In the genomic region with DNA sequence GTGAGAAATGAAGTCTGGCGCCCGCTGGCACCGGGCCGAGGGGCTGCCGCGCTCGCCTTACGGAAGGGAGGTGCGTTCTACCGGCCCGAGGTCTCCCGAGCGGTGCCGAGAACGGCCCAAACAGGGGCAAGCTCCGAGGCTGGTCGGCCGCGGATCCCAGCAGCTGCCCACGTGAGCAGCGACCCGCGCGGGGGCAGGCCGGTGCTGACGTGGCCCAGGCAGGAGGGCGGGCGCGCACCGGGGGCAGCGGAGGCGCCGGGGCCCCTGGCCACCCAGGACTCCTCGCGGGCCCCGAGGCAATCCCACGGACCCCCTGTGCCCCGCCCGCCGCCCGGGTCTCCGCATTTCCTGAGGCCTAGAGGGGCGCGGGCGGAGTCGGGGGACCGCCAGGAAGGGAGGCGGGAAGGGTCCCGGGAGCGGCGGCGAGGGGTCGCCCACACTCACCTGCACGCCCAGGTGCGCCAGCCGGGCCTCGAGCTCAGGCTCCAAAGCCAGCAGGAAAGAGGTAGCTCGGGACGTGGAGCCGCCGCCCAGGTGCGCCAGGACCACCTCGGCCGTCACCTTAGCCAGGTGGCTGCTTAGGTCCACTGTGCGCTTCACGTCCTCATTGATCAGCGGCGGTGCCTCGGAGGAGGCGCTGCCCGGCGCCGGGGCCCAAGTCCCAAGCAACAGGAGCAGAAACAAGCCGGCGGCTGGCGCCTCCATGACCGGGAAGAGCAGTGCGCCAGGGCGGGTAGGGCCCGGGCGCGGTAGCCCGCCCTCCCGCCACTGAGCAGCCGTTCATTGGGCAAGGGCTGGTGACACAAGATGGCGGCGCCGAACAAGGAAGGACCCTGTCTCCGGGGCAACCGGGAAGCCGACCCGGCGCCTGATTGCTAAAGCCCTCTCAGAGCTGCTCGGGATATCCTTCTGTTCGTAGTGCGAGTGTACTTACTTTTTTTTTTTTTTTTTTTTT, we compare ENCODE assay signal across 1 cellular context.
TF ChIP-seq lines count a peak whose summit lies in the region.

A gene (minus strand): TSS at position 723 of the 955 bp plus-strand sequence. CDS start 18 bp downstream, at position 705.

TF ChIP-seq in HepG2, 621 proteins besides CTCF, POLR2A, EP300 and RAD21 (continued from another document and continues in another):
- TF ChIP-seq, protein P1, sequence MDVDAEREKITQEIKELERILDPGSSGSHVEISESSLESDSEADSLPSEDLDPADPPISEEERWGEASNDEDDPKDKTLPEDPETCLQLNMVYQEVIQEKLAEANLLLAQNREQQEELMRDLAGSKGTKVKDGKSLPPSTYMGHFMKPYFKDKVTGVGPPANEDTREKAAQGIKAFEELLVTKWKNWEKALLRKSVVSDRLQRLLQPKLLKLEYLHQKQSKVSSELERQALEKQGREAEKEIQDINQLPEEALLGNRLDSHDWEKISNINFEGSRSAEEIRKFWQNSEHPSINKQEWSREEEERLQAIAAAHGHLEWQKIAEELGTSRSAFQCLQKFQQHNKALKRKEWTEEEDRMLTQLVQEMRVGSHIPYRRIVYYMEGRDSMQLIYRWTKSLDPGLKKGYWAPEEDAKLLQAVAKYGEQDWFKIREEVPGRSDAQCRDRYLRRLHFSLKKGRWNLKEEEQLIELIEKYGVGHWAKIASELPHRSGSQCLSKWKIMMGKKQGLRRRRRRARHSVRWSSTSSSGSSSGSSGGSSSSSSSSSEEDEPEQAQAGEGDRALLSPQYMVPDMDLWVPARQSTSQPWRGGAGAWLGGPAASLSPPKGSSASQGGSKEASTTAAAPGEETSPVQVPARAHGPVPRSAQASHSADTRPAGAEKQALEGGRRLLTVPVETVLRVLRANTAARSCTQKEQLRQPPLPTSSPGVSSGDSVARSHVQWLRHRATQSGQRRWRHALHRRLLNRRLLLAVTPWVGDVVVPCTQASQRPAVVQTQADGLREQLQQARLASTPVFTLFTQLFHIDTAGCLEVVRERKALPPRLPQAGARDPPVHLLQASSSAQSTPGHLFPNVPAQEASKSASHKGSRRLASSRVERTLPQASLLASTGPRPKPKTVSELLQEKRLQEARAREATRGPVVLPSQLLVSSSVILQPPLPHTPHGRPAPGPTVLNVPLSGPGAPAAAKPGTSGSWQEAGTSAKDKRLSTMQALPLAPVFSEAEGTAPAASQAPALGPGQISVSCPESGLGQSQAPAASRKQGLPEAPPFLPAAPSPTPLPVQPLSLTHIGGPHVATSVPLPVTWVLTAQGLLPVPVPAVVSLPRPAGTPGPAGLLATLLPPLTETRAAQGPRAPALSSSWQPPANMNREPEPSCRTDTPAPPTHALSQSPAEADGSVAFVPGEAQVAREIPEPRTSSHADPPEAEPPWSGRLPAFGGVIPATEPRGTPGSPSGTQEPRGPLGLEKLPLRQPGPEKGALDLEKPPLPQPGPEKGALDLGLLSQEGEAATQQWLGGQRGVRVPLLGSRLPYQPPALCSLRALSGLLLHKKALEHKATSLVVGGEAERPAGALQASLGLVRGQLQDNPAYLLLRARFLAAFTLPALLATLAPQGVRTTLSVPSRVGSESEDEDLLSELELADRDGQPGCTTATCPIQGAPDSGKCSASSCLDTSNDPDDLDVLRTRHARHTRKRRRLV (CRISPR knock-in tag; IDR thresholded peaks at IDR 0.05), result 0 out of 2 replicates have a peak, but pooled peaks have one; percentile 28
- peak; percentile 19; the same call in 1 of the 2 replicates for TF ChIP-seq ZNF772 (CRISPR knock-in tag; IDR thresholded peaks at IDR 0.05)
- TF ChIP-seq, protein P2, sequence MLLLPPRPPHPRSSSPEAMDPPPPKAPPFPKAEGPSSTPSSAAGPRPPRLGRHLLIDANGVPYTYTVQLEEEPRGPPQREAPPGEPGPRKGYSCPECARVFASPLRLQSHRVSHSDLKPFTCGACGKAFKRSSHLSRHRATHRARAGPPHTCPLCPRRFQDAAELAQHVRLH (CRISPR knock-in tag; IDR thresholded peaks at IDR 0.05; ENCODE audit: borderline replicate concordance, low read depth), result peak; percentile 78; the same call in 1 of the 2 replicates
- TF ChIP-seq MIXL1 (CRISPR knock-in tag; IDR thresholded peaks at IDR 0.05), result 0 out of 2 replicates have a peak, but pooled peaks have one; percentile 26
- TF ChIP-seq GABPA (IDR thresholded peaks at IDR 0.05; ENCODE audit: low read depth, low read length), result no peak
- peak; percentile 21; the same call in 1 of the 2 replicates for TF ChIP-seq GABPA (CRISPR knock-in tag; IDR thresholded peaks at IDR 0.05; ENCODE audit: low read depth)
- peak; percentile 81 for TF ChIP-seq SP2 (CRISPR knock-in tag; IDR thresholded peaks at IDR 0.05)
- peak; percentile 83 for TF ChIP-seq SP4 (CRISPR knock-in tag; IDR thresholded peaks at IDR 0.05)
- TF ChIP-seq ZNF335 (CRISPR knock-in tag; IDR thresholded peaks at IDR 0.05), result peak; percentile 99
- no peak; the same call in 1 of the 2 replicates for TF ChIP-seq RARA (CRISPR knock-in tag; IDR thresholded peaks at IDR 0.05)
- TF ChIP-seq, protein P3, sequence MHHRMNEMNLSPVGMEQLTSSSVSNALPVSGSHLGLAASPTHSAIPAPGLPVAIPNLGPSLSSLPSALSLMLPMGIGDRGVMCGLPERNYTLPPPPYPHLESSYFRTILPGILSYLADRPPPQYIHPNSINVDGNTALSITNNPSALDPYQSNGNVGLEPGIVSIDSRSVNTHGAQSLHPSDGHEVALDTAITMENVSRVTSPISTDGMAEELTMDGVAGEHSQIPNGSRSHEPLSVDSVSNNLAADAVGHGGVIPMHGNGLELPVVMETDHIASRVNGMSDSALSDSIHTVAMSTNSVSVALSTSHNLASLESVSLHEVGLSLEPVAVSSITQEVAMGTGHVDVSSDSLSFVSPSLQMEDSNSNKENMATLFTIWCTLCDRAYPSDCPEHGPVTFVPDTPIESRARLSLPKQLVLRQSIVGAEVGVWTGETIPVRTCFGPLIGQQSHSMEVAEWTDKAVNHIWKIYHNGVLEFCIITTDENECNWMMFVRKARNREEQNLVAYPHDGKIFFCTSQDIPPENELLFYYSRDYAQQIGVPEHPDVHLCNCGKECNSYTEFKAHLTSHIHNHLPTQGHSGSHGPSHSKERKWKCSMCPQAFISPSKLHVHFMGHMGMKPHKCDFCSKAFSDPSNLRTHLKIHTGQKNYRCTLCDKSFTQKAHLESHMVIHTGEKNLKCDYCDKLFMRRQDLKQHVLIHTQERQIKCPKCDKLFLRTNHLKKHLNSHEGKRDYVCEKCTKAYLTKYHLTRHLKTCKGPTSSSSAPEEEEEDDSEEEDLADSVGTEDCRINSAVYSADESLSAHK (CRISPR knock-in tag; IDR thresholded peaks at IDR 0.05; ENCODE audit: borderline replicate concordance), result no peak
- peak; percentile 84 for TF ChIP-seq RFX1 (IDR thresholded peaks at IDR 0.05)
- TF ChIP-seq SIN3B (IDR thresholded peaks at IDR 0.05; ENCODE audit: low read length), result 0 out of 2 replicates have a peak, but pooled peaks have one; percentile 39
- TF ChIP-seq ZNF556 (CRISPR knock-in tag; IDR thresholded peaks at IDR 0.05; ENCODE audit: borderline replicate concordance), result no peak; the same call in 1 of the 2 replicates
- no peak for TF ChIP-seq RBM22 (optimal IDR thresholded peaks at IDR 0.05; ENCODE audit: low read length)
- TF ChIP-seq, protein P4, sequence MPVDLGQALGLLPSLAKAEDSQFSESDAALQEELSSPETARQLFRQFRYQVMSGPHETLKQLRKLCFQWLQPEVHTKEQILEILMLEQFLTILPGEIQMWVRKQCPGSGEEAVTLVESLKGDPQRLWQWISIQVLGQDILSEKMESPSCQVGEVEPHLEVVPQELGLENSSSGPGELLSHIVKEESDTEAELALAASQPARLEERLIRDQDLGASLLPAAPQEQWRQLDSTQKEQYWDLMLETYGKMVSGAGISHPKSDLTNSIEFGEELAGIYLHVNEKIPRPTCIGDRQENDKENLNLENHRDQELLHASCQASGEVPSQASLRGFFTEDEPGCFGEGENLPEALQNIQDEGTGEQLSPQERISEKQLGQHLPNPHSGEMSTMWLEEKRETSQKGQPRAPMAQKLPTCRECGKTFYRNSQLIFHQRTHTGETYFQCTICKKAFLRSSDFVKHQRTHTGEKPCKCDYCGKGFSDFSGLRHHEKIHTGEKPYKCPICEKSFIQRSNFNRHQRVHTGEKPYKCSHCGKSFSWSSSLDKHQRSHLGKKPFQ (CRISPR knock-in tag; IDR thresholded peaks at IDR 0.05; ENCODE audit: insufficient replicate concordance), result peak; percentile 42
- TF ChIP-seq ZNF333 (CRISPR knock-in tag; IDR thresholded peaks at IDR 0.05; ENCODE audit: borderline replicate concordance), result 0 out of 2 replicates have a peak, but pooled peaks have one; percentile 67
- TF ChIP-seq ZNF775 (CRISPR knock-in tag; IDR thresholded peaks at IDR 0.05; ENCODE audit: borderline replicate concordance), result no peak
- TF ChIP-seq ZNF343 (CRISPR knock-in tag; IDR thresholded peaks at IDR 0.05), result 0 out of 2 replicates have a peak, but pooled peaks have one; percentile 46
- no peak for TF ChIP-seq NR2F2 (IDR thresholded peaks at IDR 0.05; ENCODE audit: borderline replicate concordance, low read depth)
- TF ChIP-seq, protein P5, sequence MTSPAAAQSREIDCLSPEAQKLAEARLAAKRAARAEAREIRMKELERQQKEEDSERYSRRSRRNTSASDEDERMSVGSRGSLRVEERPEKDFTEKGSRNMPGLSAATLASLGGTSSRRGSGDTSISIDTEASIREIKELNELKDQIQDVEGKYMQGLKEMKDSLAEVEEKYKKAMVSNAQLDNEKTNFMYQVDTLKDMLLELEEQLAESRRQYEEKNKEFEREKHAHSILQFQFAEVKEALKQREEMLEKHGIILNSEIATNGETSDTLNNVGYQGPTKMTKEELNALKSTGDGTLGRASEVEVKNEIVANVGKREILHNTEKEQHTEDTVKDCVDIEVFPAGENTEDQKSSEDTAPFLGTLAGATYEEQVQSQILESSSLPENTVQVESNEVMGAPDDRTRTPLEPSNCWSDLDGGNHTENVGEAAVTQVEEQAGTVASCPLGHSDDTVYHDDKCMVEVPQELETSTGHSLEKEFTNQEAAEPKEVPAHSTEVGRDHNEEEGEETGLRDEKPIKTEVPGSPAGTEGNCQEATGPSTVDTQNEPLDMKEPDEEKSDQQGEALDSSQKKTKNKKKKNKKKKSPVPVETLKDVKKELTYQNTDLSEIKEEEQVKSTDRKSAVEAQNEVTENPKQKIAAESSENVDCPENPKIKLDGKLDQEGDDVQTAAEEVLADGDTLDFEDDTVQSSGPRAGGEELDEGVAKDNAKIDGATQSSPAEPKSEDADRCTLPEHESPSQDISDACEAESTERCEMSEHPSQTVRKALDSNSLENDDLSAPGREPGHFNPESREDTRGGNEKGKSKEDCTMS (CRISPR knock-in tag; conservative IDR thresholded peaks at IDR 0.05), result 0 out of 2 replicates have a peak, but pooled peaks have one; percentile 59
- TF ChIP-seq MED8 (CRISPR knock-in tag; IDR thresholded peaks at IDR 0.05; ENCODE audit: insufficient replicate concordance), result peak; percentile 31
- TF ChIP-seq, protein P6, sequence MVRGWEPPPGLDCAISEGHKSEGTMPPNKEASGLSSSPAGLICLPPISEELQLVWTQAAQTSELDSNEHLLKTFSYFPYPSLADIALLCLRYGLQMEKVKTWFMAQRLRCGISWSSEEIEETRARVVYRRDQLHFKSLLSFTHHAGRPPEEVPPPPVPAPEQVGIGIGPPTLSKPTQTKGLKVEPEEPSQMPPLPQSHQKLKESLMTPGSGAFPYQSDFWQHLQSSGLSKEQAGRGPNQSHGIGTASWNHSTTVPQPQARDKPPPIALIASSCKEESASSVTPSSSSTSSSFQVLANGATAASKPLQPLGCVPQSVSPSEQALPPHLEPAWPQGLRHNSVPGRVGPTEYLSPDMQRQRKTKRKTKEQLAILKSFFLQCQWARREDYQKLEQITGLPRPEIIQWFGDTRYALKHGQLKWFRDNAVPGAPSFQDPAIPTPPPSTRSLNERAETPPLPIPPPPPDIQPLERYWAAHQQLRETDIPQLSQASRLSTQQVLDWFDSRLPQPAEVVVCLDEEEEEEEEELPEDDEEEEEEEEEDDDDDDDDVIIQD (CRISPR knock-in tag; IDR thresholded peaks at IDR 0.05; ENCODE audit: low read depth), result no peak
- TF ChIP-seq TGIF2 (CRISPR knock-in tag; IDR thresholded peaks at IDR 0.05), result peak; percentile 75; the same call in 1 of the 2 replicates
- TF ChIP-seq, protein P7, sequence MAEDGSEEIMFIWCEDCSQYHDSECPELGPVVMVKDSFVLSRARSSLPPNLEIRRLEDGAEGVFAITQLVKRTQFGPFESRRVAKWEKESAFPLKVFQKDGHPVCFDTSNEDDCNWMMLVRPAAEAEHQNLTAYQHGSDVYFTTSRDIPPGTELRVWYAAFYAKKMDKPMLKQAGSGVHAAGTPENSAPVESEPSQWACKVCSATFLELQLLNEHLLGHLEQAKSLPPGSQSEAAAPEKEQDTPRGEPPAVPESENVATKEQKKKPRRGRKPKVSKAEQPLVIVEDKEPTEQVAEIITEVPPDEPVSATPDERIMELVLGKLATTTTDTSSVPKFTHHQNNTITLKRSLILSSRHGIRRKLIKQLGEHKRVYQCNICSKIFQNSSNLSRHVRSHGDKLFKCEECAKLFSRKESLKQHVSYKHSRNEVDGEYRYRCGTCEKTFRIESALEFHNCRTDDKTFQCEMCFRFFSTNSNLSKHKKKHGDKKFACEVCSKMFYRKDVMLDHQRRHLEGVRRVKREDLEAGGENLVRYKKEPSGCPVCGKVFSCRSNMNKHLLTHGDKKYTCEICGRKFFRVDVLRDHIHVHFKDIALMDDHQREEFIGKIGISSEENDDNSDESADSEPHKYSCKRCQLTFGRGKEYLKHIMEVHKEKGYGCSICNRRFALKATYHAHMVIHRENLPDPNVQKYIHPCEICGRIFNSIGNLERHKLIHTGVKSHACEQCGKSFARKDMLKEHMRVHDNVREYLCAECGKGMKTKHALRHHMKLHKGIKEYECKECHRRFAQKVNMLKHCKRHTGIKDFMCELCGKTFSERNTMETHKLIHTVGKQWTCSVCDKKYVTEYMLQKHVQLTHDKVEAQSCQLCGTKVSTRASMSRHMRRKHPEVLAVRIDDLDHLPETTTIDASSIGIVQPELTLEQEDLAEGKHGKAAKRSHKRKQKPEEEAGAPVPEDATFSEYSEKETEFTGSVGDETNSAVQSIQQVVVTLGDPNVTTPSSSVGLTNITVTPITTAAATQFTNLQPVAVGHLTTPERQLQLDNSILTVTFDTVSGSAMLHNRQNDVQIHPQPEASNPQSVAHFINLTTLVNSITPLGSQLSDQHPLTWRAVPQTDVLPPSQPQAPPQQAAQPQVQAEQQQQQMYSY (CRISPR knock-in tag; IDR thresholded peaks at IDR 0.05), result peak; percentile 51; the same call in 1 of the 2 replicates
- TF ChIP-seq, protein P8, sequence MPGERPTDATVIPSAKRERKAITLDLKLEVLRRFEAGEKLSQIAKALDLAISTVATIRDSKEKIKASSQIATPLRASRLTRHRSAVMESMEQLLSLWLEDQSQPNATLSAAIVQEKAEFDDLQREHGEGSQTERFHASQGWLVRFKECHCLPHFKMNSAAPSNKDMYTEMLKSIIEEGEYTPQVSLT (CRISPR knock-in tag; IDR thresholded peaks at IDR 0.05; ENCODE audit: borderline replicate concordance, low read depth), result no peak
- peak; percentile 85 for TF ChIP-seq ZNF501 (CRISPR knock-in tag; IDR thresholded peaks at IDR 0.05)
- TF ChIP-seq, protein P9, sequence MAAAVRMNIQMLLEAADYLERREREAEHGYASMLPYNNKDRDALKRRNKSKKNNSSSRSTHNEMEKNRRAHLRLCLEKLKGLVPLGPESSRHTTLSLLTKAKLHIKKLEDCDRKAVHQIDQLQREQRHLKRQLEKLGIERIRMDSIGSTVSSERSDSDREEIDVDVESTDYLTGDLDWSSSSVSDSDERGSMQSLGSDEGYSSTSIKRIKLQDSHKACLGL (CRISPR knock-in tag; IDR thresholded peaks at IDR 0.05), result peak; percentile 81
- TF ChIP-seq ZNF674 (CRISPR knock-in tag; IDR thresholded peaks at IDR 0.05; ENCODE audit: low read depth), result peak; percentile 42; the same call in 1 of the 2 replicates
- TF ChIP-seq ZNF768 (CRISPR knock-in tag; IDR thresholded peaks at IDR 0.05), result no peak
- TF ChIP-seq ZNF816 (CRISPR knock-in tag; IDR thresholded peaks at IDR 0.05; ENCODE audit: borderline replicate concordance), result peak; percentile 57; the same call in 1 of the 2 replicates
- TF ChIP-seq FOSL2 (CRISPR knock-in tag; IDR thresholded peaks at IDR 0.05), result peak; percentile 12; the same call in 1 of the 2 replicates
- TF ChIP-seq ZSCAN21 (CRISPR knock-in tag; IDR thresholded peaks at IDR 0.05; ENCODE audit: borderline replicate concordance), result peak; percentile 90
- TF ChIP-seq SNAI1 (CRISPR knock-in tag; IDR thresholded peaks at IDR 0.05; ENCODE audit: borderline replicate concordance), result peak; percentile 43; the same call in 1 of the 2 replicates
